2 cellular contexts compared by ENCODE assay signal in the genomic region with DNA sequence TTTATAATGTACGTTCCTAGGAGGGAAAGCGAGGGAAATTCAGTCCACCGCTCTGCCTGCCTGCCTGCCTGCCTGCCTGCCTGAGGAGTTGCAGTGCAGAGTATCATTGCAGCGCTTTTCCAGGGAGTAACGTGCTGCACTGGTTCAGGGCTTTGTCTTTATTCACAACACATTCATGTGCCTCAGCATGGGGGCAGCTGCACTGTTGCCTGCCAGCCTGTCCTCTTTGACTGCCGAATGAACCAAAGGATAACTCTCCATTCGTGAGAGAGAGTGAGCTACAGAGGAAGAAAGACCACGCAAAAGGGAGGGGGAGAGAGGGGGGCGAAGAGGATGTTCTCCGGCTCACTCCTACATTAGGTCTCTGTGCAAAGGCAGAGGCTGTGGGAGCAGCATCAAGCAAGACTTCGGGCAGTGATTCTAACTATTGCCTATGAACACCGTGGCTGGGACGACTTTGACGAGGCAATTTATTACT.
TF ChIP-seq lines count a peak whose summit lies in the region.

No MANE protein-coding gene starts in this region.

TF ChIP-seq in GM12878, 131 proteins besides CTCF, POLR2A, EP300 and RAD21 (continued from another document):
- TF ChIP-seq IKZF2 (IDR thresholded peaks at IDR 0.05) (no peak), ZNF207 (IDR thresholded peaks at IDR 0.05; ENCODE audit: borderline replicate concordance) (no peak), MXI1 (IDR thresholded peaks at IDR 0.05; ENCODE audit: low read depth, low read length) (no peak), MTA2 (IDR thresholded peaks at IDR 0.05; ENCODE audit: low read depth) (no peak), NRF1 (conservative IDR thresholded peaks at IDR 0.05; ENCODE audit: low read depth, low read length) (no peak), ZNF217 (IDR thresholded peaks at IDR 0.05) (no peak), PAX8 (IDR thresholded peaks at IDR 0.05) (no peak), ZNF24 (IDR thresholded peaks at IDR 0.05) (no peak), SP1 (IDR thresholded peaks at IDR 0.05; ENCODE audit: low read depth, low read length) (no peak), BMI1 (IDR thresholded peaks at IDR 0.05; ENCODE audit: borderline replicate concordance) (no peak), NR2C2 (IDR thresholded peaks at IDR 0.05; ENCODE audit: borderline replicate concordance, control insufficient read depth, insufficient read length, low read depth) (no peak), LARP7 (IDR thresholded peaks at IDR 0.05) (no peak), HDAC2 (IDR thresholded peaks at IDR 0.05) (no peak), FOXK2 (IDR thresholded peaks at IDR 0.05) (no peak), IRF4 (IDR thresholded peaks at IDR 0.05; ENCODE audit: low read depth, low read length) (no peak), CEBPZ (IDR thresholded peaks at IDR 0.05; ENCODE audit: low read depth, low read length) (no peak)
- TF ChIP-seq, protein P1, sequence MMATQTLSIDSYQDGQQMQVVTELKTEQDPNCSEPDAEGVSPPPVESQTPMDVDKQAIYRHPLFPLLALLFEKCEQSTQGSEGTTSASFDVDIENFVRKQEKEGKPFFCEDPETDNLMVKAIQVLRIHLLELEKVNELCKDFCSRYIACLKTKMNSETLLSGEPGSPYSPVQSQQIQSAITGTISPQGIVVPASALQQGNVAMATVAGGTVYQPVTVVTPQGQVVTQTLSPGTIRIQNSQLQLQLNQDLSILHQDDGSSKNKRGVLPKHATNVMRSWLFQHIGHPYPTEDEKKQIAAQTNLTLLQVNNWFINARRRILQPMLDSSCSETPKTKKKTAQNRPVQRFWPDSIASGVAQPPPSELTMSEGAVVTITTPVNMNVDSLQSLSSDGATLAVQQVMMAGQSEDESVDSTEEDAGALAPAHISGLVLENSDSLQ (IDR thresholded peaks at IDR 0.05): no peak
- TF ChIP-seq, protein P2, sequence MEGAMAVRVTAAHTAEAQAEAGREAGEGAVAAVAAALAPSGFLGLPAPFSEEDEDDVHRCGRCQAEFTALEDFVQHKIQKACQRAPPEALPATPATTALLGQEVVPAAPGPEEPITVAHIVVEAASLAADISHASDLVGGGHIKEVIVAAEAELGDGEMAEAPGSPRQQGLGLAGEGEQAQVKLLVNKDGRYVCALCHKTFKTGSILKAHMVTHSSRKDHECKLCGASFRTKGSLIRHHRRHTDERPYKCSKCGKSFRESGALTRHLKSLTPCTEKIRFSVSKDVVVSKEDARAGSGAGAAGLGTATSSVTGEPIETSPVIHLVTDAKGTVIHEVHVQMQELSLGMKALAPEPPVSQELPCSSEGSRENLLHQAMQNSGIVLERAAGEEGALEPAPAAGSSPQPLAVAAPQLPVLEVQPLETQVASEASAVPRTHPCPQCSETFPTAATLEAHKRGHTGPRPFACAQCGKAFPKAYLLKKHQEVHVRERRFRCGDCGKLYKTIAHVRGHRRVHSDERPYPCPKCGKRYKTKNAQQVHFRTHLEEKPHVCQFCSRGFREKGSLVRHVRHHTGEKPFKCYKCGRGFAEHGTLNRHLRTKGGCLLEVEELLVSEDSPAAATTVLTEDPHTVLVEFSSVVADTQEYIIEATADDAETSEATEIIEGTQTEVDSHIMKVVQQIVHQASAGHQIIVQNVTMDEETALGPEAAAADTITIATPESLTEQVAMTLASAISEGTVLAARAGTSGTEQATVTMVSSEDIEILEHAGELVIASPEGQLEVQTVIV (IDR thresholded peaks at IDR 0.05; ENCODE audit: borderline replicate concordance, partially characterized antibody): no peak
- TF ChIP-seq, protein P3, sequence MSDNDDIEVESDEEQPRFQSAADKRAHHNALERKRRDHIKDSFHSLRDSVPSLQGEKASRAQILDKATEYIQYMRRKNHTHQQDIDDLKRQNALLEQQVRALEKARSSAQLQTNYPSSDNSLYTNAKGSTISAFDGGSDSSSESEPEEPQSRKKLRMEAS (IDR thresholded peaks at IDR 0.05; ENCODE audit: low read depth, low read length): no peak

TF ChIP-seq in GM12891, 5 proteins besides CTCF, POLR2A, EP300 and RAD21 (continued from another document):
- TF ChIP-seq PAX5 (IDR thresholded peaks at IDR 0.05; ENCODE audit: insufficient read depth, low read length, severe bottlenecking) (no peak), POU2F2 (IDR thresholded peaks at IDR 0.05; ENCODE audit: low read depth, low read length) (no peak), TAF1 (IDR thresholded peaks at IDR 0.05; ENCODE audit: low read depth, low read length) (no peak), SPI1 (IDR thresholded peaks at IDR 0.05; ENCODE audit: low read depth, low read length) (no peak)
